ENCODE assay signal across 1 cellular context in genomic region chr11:67504950-67505561, GRCh38.
TF ChIP-seq lines count a peak whose summit lies in the region.

Gene PITPNM1 (minus strand): TSS chr11:67505363. CDS start chr11:67504180, 1,183 bp downstream.

TF ChIP-seq in neural cell, 6 proteins besides CTCF, POLR2A, EP300 and RAD21 (continued from another document):
- TF ChIP-seq REST (IDR thresholded peaks at IDR 0.05; ENCODE audit: borderline replicate concordance) (no peak), POLR2AphosphoS5 (IDR thresholded peaks at IDR 0.05) (no peak)
TF ChIP-seq in neural cell: peak in this region for 0.
